8 cellular contexts compared by ENCODE assay signal in the genomic region with DNA sequence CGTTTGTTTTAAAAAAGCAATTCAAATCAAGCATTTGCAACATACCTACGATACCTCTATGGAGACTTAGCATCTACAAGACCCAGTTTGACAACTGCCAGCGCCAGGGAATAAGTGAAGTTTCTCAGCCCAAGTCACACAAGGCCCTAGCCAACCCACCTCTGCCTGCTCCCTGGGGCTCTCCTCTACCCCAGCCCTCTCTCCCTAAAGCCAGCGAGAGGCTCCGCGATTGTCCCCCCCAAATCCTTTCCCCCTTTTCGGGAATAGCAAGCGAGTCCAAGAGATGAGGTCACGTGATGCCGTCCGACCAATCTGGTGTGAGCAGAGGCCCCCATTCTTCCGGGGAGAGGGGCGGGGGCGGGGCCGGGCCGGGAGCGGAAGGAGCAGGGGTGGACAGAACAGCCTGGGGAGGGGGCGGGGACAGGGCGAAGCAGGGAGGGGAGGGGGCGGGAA.
A peak's percentile ranks its signal among the peaks of the same experiment; 100 is the strongest.
DNase-seq lines count a peak whose midpoint lies in the region; ATAC-seq and TF ChIP-seq lines count a peak whose summit lies in the region.

No MANE protein-coding gene starts in this region.

- H3K4me3 ChIP-seq in MG63, result peak overlapping the region; percentile 84
- peak overlapping the region; percentile 100 for H3K4me3 ChIP-seq in adipocyte (ENCODE audit: low read length)
- peak overlapping the region; percentile 76 for H3K4me3 ChIP-seq in left ventricle myocardium inferior
- peak overlapping the region; percentile 38 to 76 (median 60) for H3K4me3 ChIP-seq in tibial nerve

- TF ChIP-seq POLR2A in tibial nerve (IDR thresholded peaks at IDR 0.05), result peak in 1 of 2 donors; percentile 15

- no peak for TF ChIP-seq EP300 in tibial nerve (IDR thresholded peaks at IDR 0.05)

- intact Hi-C loops in left ventricle myocardium inferior (cut with micrococcal nuclease), result no loop called here

- peak; percentile 77 for DNase-seq in DMS79 (lab: John Stamatoyannopoulos, UW)
- peak; percentile 92 for DNase-seq in MG63
- peak; percentile 86 for DNase-seq in SW480 (ENCODE audit: low spot score)
- peak; percentile 92 for DNase-seq in adipocyte (ENCODE audit: low read depth)
- DNase-seq in left ventricle myocardium inferior, result peak; percentile 94
- DNase-seq in pons (ENCODE audit: low spot score), result peak; percentile 94
- DNase-seq in tibial nerve (ENCODE audit: low spot score in 2 of 2), result peak; percentile 88 to 95

- H3K27ac ChIP-seq in left ventricle myocardium inferior (replicated peaks), result peak overlapping the region; percentile 74
- H3K27ac ChIP-seq in tibial nerve, result peak overlapping the region; percentile 69 to 88 (median 80)

- H3K4me1 ChIP-seq in adipocyte (ENCODE audit: control insufficient read depth, insufficient read depth, low read length) (peaks cover 7% of the 10 kb centered on the region), left ventricle myocardium inferior (peaks cover 16% of the 10 kb centered on the region), tibial nerve (peaks cover 0 to 16% (median 7%) of the 10 kb centered on the region in 4 donors)

- H3K36me3 ChIP-seq in MG63 (no peaks in the 10 kb centered on the region), adipocyte (ENCODE audit: control insufficient read depth, insufficient read depth, low read length, severe bottlenecking) (no peaks in the 10 kb centered on the region), left ventricle myocardium inferior (no peaks in the 10 kb centered on the region), tibial nerve (no peaks in the 10 kb centered on the region)

- TF ChIP-seq CTCF in left ventricle myocardium inferior (IDR thresholded peaks at IDR 0.05; ENCODE audit: borderline replicate concordance) (no peak), tibial nerve (IDR thresholded peaks at IDR 0.05) (no peak)

- H3K9me3 ChIP-seq in MG63, result no peaks in the 10 kb centered on the region
- no peaks in the 10 kb centered on the region for H3K9me3 ChIP-seq in adipocyte (ENCODE audit: control insufficient read depth, low read length)
- H3K9me3 ChIP-seq in left ventricle myocardium inferior (replicated peaks), result no peaks in the 10 kb centered on the region
- H3K9me3 ChIP-seq in tibial nerve, result no peaks in the 10 kb centered on the region

- H3K27me3 ChIP-seq in MG63 (no peaks in the 10 kb centered on the region), adipocyte (replicated peaks; ENCODE audit: control insufficient read depth, insufficient read depth, low read length) (no peaks in the 10 kb centered on the region), left ventricle myocardium inferior (ENCODE audit: low read depth) (no peaks in the 10 kb centered on the region), tibial nerve (no peaks in the 10 kb centered on the region)

- 1% methylated on average over 11 to 12 of the region's 20 CpGs for WGBS in tibial nerve, 2 donors

- ATAC-seq in GM21825 (IDR thresholded peaks at IDR 0.05; ENCODE audit: unreplicated experiment), result peak; percentile 80

- H3K9ac ChIP-seq in adipocyte (ENCODE audit: low read length), result peak overlapping the region; percentile 89

Comparison
In these comparisons a context has a peak if more than half of its experiments do, and no peak if none do; other contexts are left out.
1. Peak in every context shown above with its lines: DNase-seq, ATAC-seq, H3K4me3 ChIP-seq and H3K27ac ChIP-seq.